ENCODE assay signal across 7 cellular contexts in genomic region chr1:224520808-224521207, GRCh38.
"Had no signal": no experiment of that assay in that cellular context is flagged by ENCODE, and none has a peak within 500 bp of the region (broad histone marks: within the 10 kb centered on the region; RNA-seq: fewer than 3 reads in every experiment).

No MANE protein-coding gene starts in this region.

- FAIRE-seq: H1, H54, HTR-8/SVneo had no signal

- DNase-seq: H9, HCEC 1CT, KG1 had no signal

- H3K4me3 ChIP-seq: GM23338 had no signal

- H3K4me2 ChIP-seq: GM23338 had no signal

- ATAC-seq: GM23338 had no signal
